In genomic region chr6:34316442-34317171, GRCh38 we compare ENCODE assay signal across 16 cellular contexts.
DNase-seq lines count a peak whose midpoint lies in the region; ATAC-seq, FAIRE-seq and TF ChIP-seq lines count a peak whose summit lies in the region.
"Had no signal": no experiment of that assay in that cellular context is flagged by ENCODE, and none has a peak within 500 bp of the region (broad histone marks: within the 10 kb centered on the region; RNA-seq: fewer than 3 reads in every experiment).

No MANE protein-coding gene starts in this region.

- no peak for FAIRE-seq in RCC 7860 (lab: Jason Lieb, UNC)

- H3K4me1 ChIP-seq in left ventricle myocardium inferior = peaks cover 73% of the 10 kb centered on the region
- peaks cover 0 to 59% (median 36%) of the 10 kb centered on the region in 12 donors for H3K4me1 ChIP-seq in heart left ventricle
- H3K4me1 ChIP-seq in iPS-20b (ENCODE audit: insufficient read depth, low read length) = peaks cover 20% of the 10 kb centered on the region

- H3K4me3 ChIP-seq in left ventricle myocardium inferior (no peak overlapping the region), heart left ventricle (no peak overlapping the region), iPS-20b (ENCODE audit: low read length) (peak overlapping the region; percentile 21), H7 (ENCODE audit: insufficient read depth, low read depth, low read length) (no peak overlapping the region)
- H3K4me3 ChIP-seq: skin epidermis, transverse colon had no signal

- TF ChIP-seq POLR2A in heart left ventricle (IDR thresholded peaks at IDR 0.05) = no peak

- H3K36me3 ChIP-seq in left ventricle myocardium inferior (no peaks in the 10 kb centered on the region), heart left ventricle (no peaks in the 10 kb centered on the region), iPS-20b (ENCODE audit: insufficient read depth, low read depth, low read length) (no peaks in the 10 kb centered on the region), H7 (replicated peaks; ENCODE audit: control insufficient read depth, insufficient read depth, low read length) (no peaks in the 10 kb centered on the region)
- H3K36me3 ChIP-seq: transverse colon had no signal

- no peak for DNase-seq in left ventricle myocardium inferior
- DNase-seq in heart left ventricle = no peak
- DNase-seq in T-cell = no peak
- DNase-seq in H7 = no peak
- no peak for DNase-seq in T-helper 2 cell treated with Interferon-gamma antibody and Interleukin-4, amounts not matched to agents 5 μg/mL and 100 μg/mL, for 36 hours (ENCODE audit: low spot score)
- DNase-seq in RCC 7860 (ENCODE audit: low spot score) = no peak
- DNase-seq: ACHN; activated naive CD4-positive, alpha-beta T cell treated with Interleukin-2 at 50 U/mL for 16 hours; cerebellar nuclear complex; DMS53; occipital lobe; transverse colon had no signal

- POLR2A ChIA-PET in T-cell (lab: Charles Lee) = no interaction called here

- H3K9me3 Mint-ChIP-seq in T-cell = no peaks in the 10 kb centered on the region
- H3K9me3 Mint-ChIP-seq in T-helper 2 cell treated with Interferon-gamma antibody and Interleukin-4, amounts not matched to agents 5 μg/mL and 100 μg/mL, for 36 hours = no peaks in the 10 kb centered on the region

- no peak for TF ChIP-seq CTCF in left ventricle myocardium inferior (IDR thresholded peaks at IDR 0.05; ENCODE audit: borderline replicate concordance)
- no peak for TF ChIP-seq CTCF in heart left ventricle (IDR thresholded peaks at IDR 0.05)

- H3K36me3 Mint-ChIP-seq in T-cell = peaks cover 8% of the 10 kb centered on the region
- no peaks in the 10 kb centered on the region for H3K36me3 Mint-ChIP-seq in T-helper 2 cell treated with Interferon-gamma antibody and Interleukin-4, amounts not matched to agents 5 μg/mL and 100 μg/mL, for 36 hours (ENCODE audit: low read depth)

- peak overlapping the region; percentile 47 for H3K27ac ChIP-seq in left ventricle myocardium inferior (replicated peaks)
- peak overlapping the region in 5 of 12 donors; percentile 5 to 85 (median 15) for H3K27ac ChIP-seq in heart left ventricle
- no peak overlapping the region for H3K27ac ChIP-seq in iPS-20b (ENCODE audit: low read length)

- no peak overlapping the region for H3K9ac ChIP-seq in iPS-20b (ENCODE audit: low read depth, low read length)

- H3K27me3 Mint-ChIP-seq in T-cell = no peaks in the 10 kb centered on the region
- no peaks in the 10 kb centered on the region for H3K27me3 Mint-ChIP-seq in T-helper 2 cell treated with Interferon-gamma antibody and Interleukin-4, amounts not matched to agents 5 μg/mL and 100 μg/mL, for 36 hours (ENCODE audit: low read depth)

- H3K9me3 ChIP-seq in left ventricle myocardium inferior (replicated peaks) (no peaks in the 10 kb centered on the region), heart left ventricle (no peaks in the 10 kb centered on the region), iPS-20b (ENCODE audit: insufficient read depth, low read depth, low read length) (no peaks in the 10 kb centered on the region)
- H3K9me3 ChIP-seq: transverse colon had no signal

- ATAC-seq in heart left ventricle (no peak), T-cell (replicated peaks in 1 of 4) (no peak), HG02840 (IDR thresholded peaks at IDR 0.05; ENCODE audit: low FRiP score, unreplicated experiment) (no peak)
- ATAC-seq: Panc1 had no signal

- intact Hi-C loops in left ventricle myocardium inferior (cut with micrococcal nuclease) (no loop called here), heart left ventricle (cut with DNase I) (no loop called here)

- H3K4me3 Mint-ChIP-seq in T-cell = no peak overlapping the region
- no peak overlapping the region for H3K4me3 Mint-ChIP-seq in T-helper 2 cell treated with Interferon-gamma antibody and Interleukin-4, amounts not matched to agents 5 μg/mL and 100 μg/mL, for 36 hours

- WGBS in heart left ventricle, 4 donors = 59 to 86% (median 80%) methylated on average over 1 of the region's 1 CpG

- H3K27me3 ChIP-seq in left ventricle myocardium inferior (ENCODE audit: low read depth) (no peaks in the 10 kb centered on the region), heart left ventricle (no peaks in the 10 kb centered on the region), iPS-20b (ENCODE audit: insufficient read depth, low read length) (no peaks in the 10 kb centered on the region), H7 (ENCODE audit: control insufficient read depth, insufficient read depth, low read length) (no peaks in the 10 kb centered on the region)
- H3K27me3 ChIP-seq: transverse colon had no signal

- peaks cover 41 to 60% (median 49%) of the 10 kb centered on the region in 3 donors for H3K4me1 Mint-ChIP-seq in T-cell
- H3K4me1 Mint-ChIP-seq in T-helper 2 cell treated with Interferon-gamma antibody and Interleukin-4, amounts not matched to agents 5 μg/mL and 100 μg/mL, for 36 hours (ENCODE audit: low read depth) = peaks cover 29% of the 10 kb centered on the region

- H3K27ac Mint-ChIP-seq in T-cell = peak overlapping the region; percentile 79 to 85
- no peak overlapping the region for H3K27ac Mint-ChIP-seq in T-helper 2 cell treated with Interferon-gamma antibody and Interleukin-4, amounts not matched to agents 5 μg/mL and 100 μg/mL, for 36 hours

- CTCF ChIA-PET in T-cell (lab: Charles Lee) = no interaction called here
